23 cellular contexts compared by ENCODE assay signal in genomic region chr12:104448031-104448430, GRCh38.
"Had no signal": no experiment of that assay in that cellular context is flagged by ENCODE, and none has a peak within 500 bp of the region (broad histone marks: within the 10 kb centered on the region; RNA-seq: fewer than 3 reads in every experiment).

No MANE protein-coding gene starts in this region.

- ATAC-seq: effector memory CD8-positive, alpha-beta T cell; esophagus mucosa; foreskin keratinocyte; gastrocnemius medialis; gastroesophageal sphincter; heart left ventricle; heart right ventricle had no signal

- H3K4me3 Mint-ChIP-seq: dendritic cell treated with granulocyte-macrophage colony-stimulating factor and Interleukin-4, amounts not matched to agents 40 ng/mL and 50 ng/mL, for 4 days; effector memory CD8-positive, alpha-beta T cell; endodermal cell had no signal

- H3K27me3 ChIP-seq: colonic mucosa, dorsolateral prefrontal cortex, esophagus muscularis mucosa, esophagus squamous epithelium, gastrocnemius medialis, gastroesophageal sphincter, heart left ventricle, heart right ventricle had no signal

- H3K27me3 Mint-ChIP-seq: effector memory CD8-positive, alpha-beta T cell had no signal

- H3K27ac Mint-ChIP-seq: dendritic cell treated with granulocyte-macrophage colony-stimulating factor and Interleukin-4, amounts not matched to agents 40 ng/mL and 50 ng/mL, for 4 days; effector memory CD8-positive, alpha-beta T cell; endodermal cell had no signal

- H3K36me3 ChIP-seq: colonic mucosa, esophagus muscularis mucosa, esophagus squamous epithelium, gastrocnemius medialis, gastroesophageal sphincter, heart left ventricle, heart right ventricle had no signal

- H3K4me3 ChIP-seq: colonic mucosa, coronary artery, dorsolateral prefrontal cortex, esophagus muscularis mucosa, esophagus squamous epithelium, gastrocnemius medialis, gastroesophageal sphincter, heart left ventricle, heart right ventricle had no signal

- H3K27ac ChIP-seq: colonic mucosa, coronary artery, dorsolateral prefrontal cortex, epithelial cell of prostate, esophagus muscularis mucosa, esophagus squamous epithelium, foreskin keratinocyte, gastrocnemius medialis, gastroesophageal sphincter, heart left ventricle, heart right ventricle had no signal

- H3K9me3 ChIP-seq: colonic mucosa, esophagus muscularis mucosa, esophagus squamous epithelium, gastrocnemius medialis, gastroesophageal sphincter had no signal

- H3K4me1 ChIP-seq: colonic mucosa, esophagus muscularis mucosa, esophagus squamous epithelium, foreskin keratinocyte, gastrocnemius medialis, gastroesophageal sphincter, heart left ventricle, heart right ventricle had no signal

- DNase-seq: colonic mucosa; cortex of kidney; dorsolateral prefrontal cortex; effector CD4-positive, alpha-beta T cell; effector CD8-positive, alpha-beta T cell; effector memory CD4-positive, alpha-beta T cell; effector memory CD8-positive, alpha-beta T cell; endodermal cell; erythroblast; esophagus squamous epithelium; foreskin fibroblast; foreskin keratinocyte; gastrocnemius medialis; glutamatergic neuron; head of caudate nucleus; heart left ventricle; heart right ventricle had no signal
